ENCODE assay signal across 1 cellular context in genomic region chr14:104138098-104138890, GRCh38.
A peak's percentile ranks its signal among the peaks of the same experiment; 100 is the strongest.
TF ChIP-seq lines count a peak whose summit lies in the region.

KIF26A (plus strand) TSS chr14:104138587; CDS start chr14:104138723, 136 bp downstream.

TF ChIP-seq in WTC11, 78 proteins besides CTCF, POLR2A, EP300 and RAD21 (continued from another document):
- no peak for TF ChIP-seq NFATC4 (CRISPR knock-in tag; IDR thresholded peaks at IDR 0.05)
- TF ChIP-seq SOX15 (CRISPR knock-in tag; IDR thresholded peaks at IDR 0.05) = no peak
- 0 out of 2 replicates have a peak, but pooled peaks have one; percentile 6 for TF ChIP-seq USF2 (CRISPR knock-in tag; IDR thresholded peaks at IDR 0.05)
- no peak for TF ChIP-seq STAT6 (CRISPR knock-in tag; conservative IDR thresholded peaks at IDR 0.05; ENCODE audit: low read depth)
- no peak for TF ChIP-seq ZNF532 (CRISPR knock-in tag; IDR thresholded peaks at IDR 0.05; ENCODE audit: borderline replicate concordance)
- peak; percentile 5; the same call in 1 of the 2 replicates for TF ChIP-seq USF1 (CRISPR knock-in tag; IDR thresholded peaks at IDR 0.05)
- no peak; the same call in 1 of the 2 replicates for TF ChIP-seq ZNF219 (CRISPR knock-in tag; IDR thresholded peaks at IDR 0.05; ENCODE audit: borderline replicate concordance)
- TF ChIP-seq ZNF281 (CRISPR knock-in tag; IDR thresholded peaks at IDR 0.05) = 0 out of 2 replicates have a peak, but pooled peaks have one; percentile 84
- no peak for TF ChIP-seq FOXP4 (CRISPR knock-in tag; IDR thresholded peaks at IDR 0.05)
- 0 out of 2 replicates have a peak, but pooled peaks have one; percentile 15 for TF ChIP-seq NFYB (CRISPR knock-in tag; conservative IDR thresholded peaks at IDR 0.05; ENCODE audit: low read depth)
- TF ChIP-seq ATF2 (CRISPR knock-in tag; IDR thresholded peaks at IDR 0.05; ENCODE audit: borderline replicate concordance, low read depth) = no peak
- no peak; the same call in 1 of the 2 replicates for TF ChIP-seq FOXP1 (CRISPR knock-in tag; IDR thresholded peaks at IDR 0.05; ENCODE audit: borderline replicate concordance)
- TF ChIP-seq ZNF263 (CRISPR knock-in tag; IDR thresholded peaks at IDR 0.05; ENCODE audit: low read depth) = no peak
- no peak for TF ChIP-seq IRF1 (CRISPR knock-in tag; IDR thresholded peaks at IDR 0.05)
- TF ChIP-seq JUN (CRISPR knock-in tag; IDR thresholded peaks at IDR 0.05) = no peak
- no peak for TF ChIP-seq PRRX2 (CRISPR knock-in tag; IDR thresholded peaks at IDR 0.05)
- no peak; the same call in 1 of the 2 replicates for TF ChIP-seq SP1 (CRISPR knock-in tag; conservative IDR thresholded peaks at IDR 0.05)
TF ChIP-seq in WTC11: peak in this region for 10.
